ENCODE assay signal across 1 cellular context in genomic region chr14:34549276-34549966, GRCh38.
TF ChIP-seq lines count a peak whose summit lies in the region.

No MANE protein-coding gene starts in this region.

TF ChIP-seq in HepG2, 621 proteins besides CTCF, POLR2A, EP300 and RAD21:
- TF ChIP-seq ZNF350 (CRISPR knock-in tag; IDR thresholded peaks at IDR 0.05; ENCODE audit: borderline replicate concordance, low read depth) (0 out of 2 replicates have a peak, but pooled peaks have one; percentile 13), ZNF501 (CRISPR knock-in tag; IDR thresholded peaks at IDR 0.05) (0 out of 2 replicates have a peak, but pooled peaks have one; percentile 17), ZSCAN31 (CRISPR knock-in tag; IDR thresholded peaks at IDR 0.05; ENCODE audit: low read depth) (0 out of 2 replicates have a peak, but pooled peaks have one; percentile 25), SRY (CRISPR knock-in tag; IDR thresholded peaks at IDR 0.05) (0 out of 2 replicates have a peak, but pooled peaks have one; percentile 28)
